Comparison of ENCODE assay signal across 1 cellular context in the genomic region with DNA sequence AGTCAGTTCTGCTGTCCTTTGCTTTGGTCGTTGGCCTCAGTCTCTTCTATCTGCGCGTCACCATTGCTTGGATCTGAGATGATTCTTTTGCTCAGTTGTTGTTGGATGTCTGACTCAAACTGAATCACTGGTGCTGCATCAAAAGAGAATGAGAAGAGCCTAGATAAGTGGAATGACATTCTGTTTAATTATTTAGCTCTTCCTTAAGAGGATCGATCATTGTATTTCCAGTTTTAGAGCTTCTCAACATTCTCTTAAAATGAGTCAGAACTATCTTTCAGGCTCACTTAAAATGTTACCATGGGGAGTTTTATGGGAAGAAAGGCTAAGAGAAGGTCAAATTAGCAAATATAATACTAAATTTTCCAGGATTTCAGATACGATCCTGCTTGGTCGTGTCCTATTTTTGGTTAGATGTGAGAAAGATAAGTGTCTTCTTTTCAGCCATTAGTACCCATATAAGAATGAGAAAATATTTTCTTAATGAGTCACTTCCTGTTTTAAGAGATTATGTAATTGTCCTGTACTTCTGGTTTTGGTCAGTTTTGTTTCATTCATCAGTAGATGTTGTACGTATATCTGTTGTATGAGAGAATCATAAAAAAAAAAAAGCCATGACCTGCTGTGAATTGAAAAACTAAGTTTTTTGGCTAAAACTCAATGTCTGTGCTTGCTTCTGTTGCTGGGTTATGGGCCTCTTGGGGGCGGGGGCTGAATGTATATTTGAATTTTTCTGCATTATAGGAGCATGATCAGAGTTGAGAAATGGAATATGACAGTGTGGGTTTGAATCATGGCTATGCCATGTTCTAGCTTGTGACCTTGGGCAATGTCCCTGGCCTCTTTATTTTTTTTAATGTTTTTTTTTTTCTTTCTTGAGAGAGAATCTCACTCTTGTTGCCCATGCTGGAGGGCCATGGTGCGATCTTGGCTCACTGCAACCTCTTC.
A peak's percentile ranks its signal among the peaks of the same experiment; 100 is the strongest.
TF ChIP-seq lines count a peak whose summit lies in the region.

No MANE protein-coding gene starts in this region.

TF ChIP-seq in SK-N-SH, 30 proteins besides CTCF, POLR2A, EP300 and RAD21 (continued from another document):
- TF ChIP-seq, protein P1, sequence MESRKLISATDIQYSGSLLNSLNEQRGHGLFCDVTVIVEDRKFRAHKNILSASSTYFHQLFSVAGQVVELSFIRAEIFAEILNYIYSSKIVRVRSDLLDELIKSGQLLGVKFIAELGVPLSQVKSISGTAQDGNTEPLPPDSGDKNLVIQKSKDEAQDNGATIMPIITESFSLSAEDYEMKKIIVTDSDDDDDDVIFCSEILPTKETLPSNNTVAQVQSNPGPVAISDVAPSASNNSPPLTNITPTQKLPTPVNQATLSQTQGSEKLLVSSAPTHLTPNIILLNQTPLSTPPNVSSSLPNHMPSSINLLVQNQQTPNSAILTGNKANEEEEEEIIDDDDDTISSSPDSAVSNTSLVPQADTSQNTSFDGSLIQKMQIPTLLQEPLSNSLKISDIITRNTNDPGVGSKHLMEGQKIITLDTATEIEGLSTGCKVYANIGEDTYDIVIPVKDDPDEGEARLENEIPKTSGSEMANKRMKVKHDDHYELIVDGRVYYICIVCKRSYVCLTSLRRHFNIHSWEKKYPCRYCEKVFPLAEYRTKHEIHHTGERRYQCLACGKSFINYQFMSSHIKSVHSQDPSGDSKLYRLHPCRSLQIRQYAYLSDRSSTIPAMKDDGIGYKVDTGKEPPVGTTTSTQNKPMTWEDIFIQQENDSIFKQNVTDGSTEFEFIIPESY (IDR thresholded peaks at IDR 0.05; ENCODE audit: borderline replicate concordance, low read depth) = 0 out of 2 replicates have a peak, but pooled peaks have one; percentile 26
- no peak for TF ChIP-seq MXI1 (IDR thresholded peaks at IDR 0.05; ENCODE audit: low read depth, low read length)
- TF ChIP-seq, protein P2, sequence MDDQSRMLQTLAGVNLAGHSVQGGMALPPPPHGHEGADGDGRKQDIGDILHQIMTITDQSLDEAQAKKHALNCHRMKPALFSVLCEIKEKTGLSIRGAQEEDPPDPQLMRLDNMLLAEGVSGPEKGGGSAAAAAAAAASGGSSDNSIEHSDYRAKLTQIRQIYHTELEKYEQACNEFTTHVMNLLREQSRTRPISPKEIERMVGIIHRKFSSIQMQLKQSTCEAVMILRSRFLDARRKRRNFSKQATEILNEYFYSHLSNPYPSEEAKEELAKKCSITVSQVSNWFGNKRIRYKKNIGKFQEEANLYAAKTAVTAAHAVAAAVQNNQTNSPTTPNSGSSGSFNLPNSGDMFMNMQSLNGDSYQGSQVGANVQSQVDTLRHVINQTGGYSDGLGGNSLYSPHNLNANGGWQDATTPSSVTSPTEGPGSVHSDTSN (IDR thresholded peaks at IDR 0.05) = peak; percentile 80
